ENCODE assay signal across 8 cellular contexts in genomic region chr9:136790640-136791465, GRCh38. TPM values are rescaled to one million over a fixed set of nuclear protein-coding genes. Genes with fewer than 3 reads are reported as not detected.
DNase-seq lines count a peak whose midpoint lies in the region; ATAC-seq and TF ChIP-seq lines count a peak whose summit lies in the region.

TMEM141 (plus strand) TSS chr9:136791344; CDS start chr9:136791371, 27 bp downstream.

- H3K9me3 Mint-ChIP-seq in activated CD4-positive, alpha-beta T cell treated with anti-CD3 and anti-CD28 coated beads, Interleukin-2, amount 10 ng/mL, durations not matched to agents 24 days and 14 days, result no peaks in the 10 kb centered on the region

- H3K27ac Mint-ChIP-seq in activated CD4-positive, alpha-beta T cell treated with anti-CD3 and anti-CD28 coated beads, Interleukin-2, amount 10 ng/mL, durations not matched to agents 24 days and 14 days, result peak within 1 kb of the TSS; percentile 91

- H3K36me3 Mint-ChIP-seq in activated CD4-positive, alpha-beta T cell treated with anti-CD3 and anti-CD28 coated beads, Interleukin-2, amount 10 ng/mL, durations not matched to agents 24 days and 14 days (ENCODE audit: low read depth), result peaks cover 3% of the 10 kb centered on the region

- H3K4me3 ChIP-seq in BE2C (ENCODE audit: low read depth, low read length) (peak within 1 kb of the TSS; percentile 78), coronary artery (peak within 1 kb of the TSS; percentile 93)

- intact Hi-C loops in activated CD4-positive, alpha-beta T cell treated with anti-CD3 and anti-CD28 coated beads, Interleukin-2, amount 10 ng/mL, durations not matched to agents 24 days and 14 days (cut with micrococcal nuclease), result loop anchor here (1.0 to 10.0 kb wide), 6 partner anchors 9 to 761 kb away; partner anchors contain the start of genes MRPL41, NSMF, PAXX and PHPT1
- intact Hi-C loops in left colon (cut with DNase I, micrococcal nuclease), result no loop called here

- peaks cover 15% of the 10 kb centered on the region for H3K27me3 Mint-ChIP-seq in activated CD4-positive, alpha-beta T cell treated with anti-CD3 and anti-CD28 coated beads, Interleukin-2, amount 10 ng/mL, durations not matched to agents 24 days and 14 days

- peaks cover 26% of the 10 kb centered on the region for H3K4me1 Mint-ChIP-seq in activated CD4-positive, alpha-beta T cell treated with anti-CD3 and anti-CD28 coated beads, Interleukin-2, amount 10 ng/mL, durations not matched to agents 24 days and 14 days

- peak; percentile 100 for DNase-seq in BE2C
- DNase-seq in NCI-H526 treated with DMSO at 0.1 percent for 48 hours (lab: John Stamatoyannopoulos, UW), result peak; percentile 94
- peak; percentile 100 for DNase-seq in activated CD4-positive, alpha-beta T cell treated with anti-CD3 and anti-CD28 coated beads, Interleukin-2, amount 10 ng/mL, durations not matched to agents 24 days and 14 days
- peak; percentile 100 for DNase-seq in coronary artery (ENCODE audit: low spot score)
- peak; percentile 100 for DNase-seq in left colon
- peak; percentile 100 for DNase-seq in stimulated activated CD4-positive, alpha-beta T cell treated with anti-CD3 and anti-CD28 coated beads, Interleukin-1b, Interleukin-23, amount 100 ng/mL, for 48 hours

- ATAC-seq in GM19324 (IDR thresholded peaks at IDR 0.05; ENCODE audit: low FRiP score, unreplicated experiment) (peak; percentile 91), HG03469 (IDR thresholded peaks at IDR 0.05; ENCODE audit: unreplicated experiment) (peak; percentile 62), left colon (peak; percentile 69)

- no peak for TF ChIP-seq CTCF in BE2C (IDR thresholded peaks at IDR 0.05; ENCODE audit: low read depth, low read length)
- no peak for TF ChIP-seq CTCF in coronary artery (IDR thresholded peaks at IDR 0.05)

- peak within 1 kb of the TSS; percentile 87 for H3K4me3 Mint-ChIP-seq in activated CD4-positive, alpha-beta T cell treated with anti-CD3 and anti-CD28 coated beads, Interleukin-2, amount 10 ng/mL, durations not matched to agents 24 days and 14 days

- peak within 1 kb of the TSS; percentile 83 to 97 for H3K27ac ChIP-seq in coronary artery

- no peaks in the 10 kb centered on the region for H3K27me3 ChIP-seq in BE2C

- H3K36me3 ChIP-seq in BE2C, result no peaks in the 10 kb centered on the region

- H3K9me3 ChIP-seq in BE2C, result no peaks in the 10 kb centered on the region

- peaks cover 29% of the 10 kb centered on the region for H3K4me1 ChIP-seq in BE2C

RNA-seq across cellular contexts. Expression of gene TMEM141, which starts in this region (rescaled TPM):
- 159 TPM for polyA plus RNA-seq in BE2C (2012; ENCODE audit: insufficient read depth, insufficient read length, low read depth)
- 36.1 and 40.1 TPM in 2 replicates for total RNA-seq in activated CD4-positive, alpha-beta T cell treated with anti-CD3 and anti-CD28 coated beads, Interleukin-2, amount 10 ng/mL, durations not matched to agents 24 days and 14 days
- 100 to 1,000 TPM; 239 to 377 TPM for total RNA-seq in left colon

Comparison
In these comparisons a context has a peak if more than half of its experiments do, and no peak if none do; other contexts are left out.
1. Peak in every context shown above with its lines: DNase-seq, ATAC-seq, H3K4me3 ChIP-seq and H3K27ac ChIP-seq.